2 cellular contexts compared by ENCODE assay signal in the genomic region with DNA sequence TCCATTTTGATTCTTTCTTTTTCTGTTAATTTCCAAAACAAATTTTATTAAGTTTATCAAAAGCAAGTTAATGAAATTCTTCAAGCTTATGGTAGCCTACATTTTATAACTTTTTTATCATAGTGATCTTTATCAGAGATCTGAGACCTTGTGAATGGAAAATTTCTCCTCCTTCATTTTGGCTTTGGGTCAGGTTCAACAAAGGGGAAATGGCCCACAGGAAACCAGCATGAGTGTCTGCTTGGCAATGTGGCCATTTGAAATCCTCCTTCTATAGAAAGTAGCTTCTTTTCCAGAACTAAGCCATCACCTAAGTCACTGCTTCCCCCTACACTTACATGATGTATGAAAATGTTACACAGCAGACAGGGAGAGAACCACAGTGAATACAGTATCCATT.
TF ChIP-seq lines count a peak whose summit lies in the region.

No MANE protein-coding gene starts in this region.

TF ChIP-seq in SK-N-SH, 30 proteins besides CTCF, POLR2A, EP300 and RAD21 (continued from another document):
- TF ChIP-seq, protein P1, sequence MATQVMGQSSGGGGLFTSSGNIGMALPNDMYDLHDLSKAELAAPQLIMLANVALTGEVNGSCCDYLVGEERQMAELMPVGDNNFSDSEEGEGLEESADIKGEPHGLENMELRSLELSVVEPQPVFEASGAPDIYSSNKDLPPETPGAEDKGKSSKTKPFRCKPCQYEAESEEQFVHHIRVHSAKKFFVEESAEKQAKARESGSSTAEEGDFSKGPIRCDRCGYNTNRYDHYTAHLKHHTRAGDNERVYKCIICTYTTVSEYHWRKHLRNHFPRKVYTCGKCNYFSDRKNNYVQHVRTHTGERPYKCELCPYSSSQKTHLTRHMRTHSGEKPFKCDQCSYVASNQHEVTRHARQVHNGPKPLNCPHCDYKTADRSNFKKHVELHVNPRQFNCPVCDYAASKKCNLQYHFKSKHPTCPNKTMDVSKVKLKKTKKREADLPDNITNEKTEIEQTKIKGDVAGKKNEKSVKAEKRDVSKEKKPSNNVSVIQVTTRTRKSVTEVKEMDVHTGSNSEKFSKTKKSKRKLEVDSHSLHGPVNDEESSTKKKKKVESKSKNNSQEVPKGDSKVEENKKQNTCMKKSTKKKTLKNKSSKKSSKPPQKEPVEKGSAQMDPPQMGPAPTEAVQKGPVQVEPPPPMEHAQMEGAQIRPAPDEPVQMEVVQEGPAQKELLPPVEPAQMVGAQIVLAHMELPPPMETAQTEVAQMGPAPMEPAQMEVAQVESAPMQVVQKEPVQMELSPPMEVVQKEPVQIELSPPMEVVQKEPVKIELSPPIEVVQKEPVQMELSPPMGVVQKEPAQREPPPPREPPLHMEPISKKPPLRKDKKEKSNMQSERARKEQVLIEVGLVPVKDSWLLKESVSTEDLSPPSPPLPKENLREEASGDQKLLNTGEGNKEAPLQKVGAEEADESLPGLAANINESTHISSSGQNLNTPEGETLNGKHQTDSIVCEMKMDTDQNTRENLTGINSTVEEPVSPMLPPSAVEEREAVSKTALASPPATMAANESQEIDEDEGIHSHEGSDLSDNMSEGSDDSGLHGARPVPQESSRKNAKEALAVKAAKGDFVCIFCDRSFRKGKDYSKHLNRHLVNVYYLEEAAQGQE (IDR thresholded peaks at IDR 0.05; ENCODE audit: low read depth, low read length), result no peak
- TF ChIP-seq TCF12 (IDR thresholded peaks at IDR 0.05) (no peak), FOXM1 (IDR thresholded peaks at IDR 0.05; ENCODE audit: low read depth) (no peak), POLR2AphosphoS5 (IDR thresholded peaks at IDR 0.05; ENCODE audit: low read depth, low read length) (no peak), NRF1 (IDR thresholded peaks at IDR 0.05; ENCODE audit: low read depth, low read length) (no peak), TAF1 (IDR thresholded peaks at IDR 0.05; ENCODE audit: borderline replicate concordance, low read depth, low read length) (no peak), YY1 (IDR thresholded peaks at IDR 0.05; ENCODE audit: low read depth) (no peak), SIN3A (IDR thresholded peaks at IDR 0.05; ENCODE audit: borderline replicate concordance, low read depth, low read length) (no peak)
- TF ChIP-seq, protein P2, sequence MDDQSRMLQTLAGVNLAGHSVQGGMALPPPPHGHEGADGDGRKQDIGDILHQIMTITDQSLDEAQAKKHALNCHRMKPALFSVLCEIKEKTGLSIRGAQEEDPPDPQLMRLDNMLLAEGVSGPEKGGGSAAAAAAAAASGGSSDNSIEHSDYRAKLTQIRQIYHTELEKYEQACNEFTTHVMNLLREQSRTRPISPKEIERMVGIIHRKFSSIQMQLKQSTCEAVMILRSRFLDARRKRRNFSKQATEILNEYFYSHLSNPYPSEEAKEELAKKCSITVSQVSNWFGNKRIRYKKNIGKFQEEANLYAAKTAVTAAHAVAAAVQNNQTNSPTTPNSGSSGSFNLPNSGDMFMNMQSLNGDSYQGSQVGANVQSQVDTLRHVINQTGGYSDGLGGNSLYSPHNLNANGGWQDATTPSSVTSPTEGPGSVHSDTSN (IDR thresholded peaks at IDR 0.05), result no peak

TF ChIP-seq in SK-N-SH treated with all-trans-retinoic acid at 6 μM for 48 hours, 23 proteins besides CTCF, POLR2A, EP300 and RAD21 (continued from another document):
- no peak for TF ChIP-seq TSHZ2 (CRISPR knock-in tag; IDR thresholded peaks at IDR 0.05)
- TF ChIP-seq ZC3H10 (CRISPR knock-in tag; IDR thresholded peaks at IDR 0.05), result no peak
- TF ChIP-seq CSDC2 (CRISPR knock-in tag; IDR thresholded peaks at IDR 0.05), result no peak
- no peak for TF ChIP-seq TOX (CRISPR knock-in tag; IDR thresholded peaks at IDR 0.05; ENCODE audit: borderline replicate concordance)
- TF ChIP-seq ARNTL (CRISPR knock-in tag; IDR thresholded peaks at IDR 0.05; ENCODE audit: borderline replicate concordance, low read depth), result no peak
- TF ChIP-seq ZNF565 (CRISPR knock-in tag; conservative IDR thresholded peaks at IDR 0.05; ENCODE audit: low read depth), result no peak
- TF ChIP-seq ZFP30 (CRISPR knock-in tag; IDR thresholded peaks at IDR 0.05), result no peak
- TF ChIP-seq, protein P3, sequence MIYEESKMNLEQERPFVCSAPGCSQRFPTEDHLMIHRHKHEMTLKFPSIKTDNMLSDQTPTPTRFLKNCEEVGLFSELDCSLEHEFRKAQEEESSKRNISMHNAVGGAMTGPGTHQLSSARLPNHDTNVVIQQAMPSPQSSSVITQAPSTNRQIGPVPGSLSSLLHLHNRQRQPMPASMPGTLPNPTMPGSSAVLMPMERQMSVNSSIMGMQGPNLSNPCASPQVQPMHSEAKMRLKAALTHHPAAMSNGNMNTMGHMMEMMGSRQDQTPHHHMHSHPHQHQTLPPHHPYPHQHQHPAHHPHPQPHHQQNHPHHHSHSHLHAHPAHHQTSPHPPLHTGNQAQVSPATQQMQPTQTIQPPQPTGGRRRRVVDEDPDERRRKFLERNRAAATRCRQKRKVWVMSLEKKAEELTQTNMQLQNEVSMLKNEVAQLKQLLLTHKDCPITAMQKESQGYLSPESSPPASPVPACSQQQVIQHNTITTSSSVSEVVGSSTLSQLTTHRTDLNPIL (CRISPR knock-in tag; IDR thresholded peaks at IDR 0.05; ENCODE audit: low read depth), result no peak
- no peak for TF ChIP-seq ZNF8 (CRISPR knock-in tag; IDR thresholded peaks at IDR 0.05)
- no peak for TF ChIP-seq PPARA (CRISPR knock-in tag; IDR thresholded peaks at IDR 0.05; ENCODE audit: borderline replicate concordance)
- no peak for TF ChIP-seq SNAI2 (CRISPR knock-in tag; IDR thresholded peaks at IDR 0.05)
- TF ChIP-seq CSRNP3 (CRISPR knock-in tag; IDR thresholded peaks at IDR 0.05), result no peak
- no peak for TF ChIP-seq BACH2 (CRISPR knock-in tag; IDR thresholded peaks at IDR 0.05; ENCODE audit: borderline replicate concordance)
- TF ChIP-seq TCF4 (CRISPR knock-in tag; IDR thresholded peaks at IDR 0.05; ENCODE audit: borderline replicate concordance), result no peak
- no peak for TF ChIP-seq ESRRG (CRISPR knock-in tag; IDR thresholded peaks at IDR 0.05)
- no peak for TF ChIP-seq RARB (CRISPR knock-in tag; IDR thresholded peaks at IDR 0.05)
- no peak for TF ChIP-seq POU6F1 (CRISPR knock-in tag; IDR thresholded peaks at IDR 0.05; ENCODE audit: borderline replicate concordance, low read depth)
- TF ChIP-seq OSR1 (CRISPR knock-in tag; IDR thresholded peaks at IDR 0.05), result no peak
- TF ChIP-seq GLIS3 (CRISPR knock-in tag; IDR thresholded peaks at IDR 0.05), result no peak
